ENCODE assay signal across 22 cellular contexts in the genomic region with DNA sequence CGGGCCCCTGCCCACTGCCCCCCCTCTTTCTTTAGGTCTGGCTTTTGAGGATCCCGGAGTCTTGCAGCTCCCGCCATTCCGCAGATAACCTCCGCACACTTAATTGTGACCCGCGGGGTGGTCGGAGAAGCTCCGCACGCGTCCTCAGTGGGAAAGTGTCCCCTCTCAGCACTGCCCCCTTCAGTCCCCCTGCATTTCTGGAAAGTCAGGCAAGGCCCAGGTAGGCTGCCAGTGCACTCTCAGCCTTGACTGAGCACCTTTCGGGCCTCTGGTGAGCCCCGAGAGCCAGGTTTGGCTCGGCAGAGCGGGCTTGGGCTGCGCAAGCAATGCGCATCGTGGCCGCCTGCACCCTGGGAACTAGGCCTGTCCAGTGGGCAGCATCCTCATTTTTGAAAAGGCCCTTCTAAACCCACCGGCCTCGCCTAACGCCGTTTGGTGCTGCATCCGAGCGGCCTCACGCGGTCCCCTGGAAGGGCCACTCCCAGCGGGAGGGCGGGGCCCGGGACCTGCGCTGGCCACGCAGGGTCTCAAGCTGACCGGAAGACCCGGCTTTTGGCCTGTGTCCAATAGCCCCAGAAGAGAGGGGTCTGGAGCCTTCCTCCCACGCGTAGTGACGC. TPM values are rescaled to one million over a fixed set of nuclear protein-coding genes. Genes with fewer than 3 reads are reported as not detected.
DNase-seq lines count a peak whose midpoint lies in the region; ATAC-seq and TF ChIP-seq lines count a peak whose summit lies in the region.
"Had no signal": no experiment of that assay in that cellular context is flagged by ENCODE, and none has a peak within 500 bp of the region (broad histone marks: within the 10 kb centered on the region; RNA-seq: fewer than 3 reads in every experiment).

No MANE protein-coding gene starts in this region.

- H3K36me3 ChIP-seq in cardiac muscle cell (no peaks in the 10 kb centered on the region), tibial artery (no peaks in the 10 kb centered on the region)
- H3K36me3 ChIP-seq: neutrophil, right lobe of liver, suprapubic skin had no signal

- H3K4me3 ChIP-seq in cardiac muscle cell (peak overlapping the region; percentile 30), tibial artery (no peak overlapping the region)
- H3K4me3 ChIP-seq: right lobe of liver, suprapubic skin had no signal

- H3K27ac Mint-ChIP-seq in brain = peak overlapping the region in 2 of 5 experiments; percentile 53 to 69
- peak overlapping the region; percentile 71 for H3K27ac Mint-ChIP-seq in stimulated activated naive B cell treated with anti-CD40 and anti-IgM and Interleukin-4, amounts not matched to agents 10 μg/mL and 1 μg/mL and 100 μg/mL, for 72 hours

- TF ChIP-seq CTCF in cardiac muscle cell (IDR thresholded peaks at IDR 0.05; ENCODE audit: low read depth, low read length) (no peak), brain (conservative IDR thresholded peaks at IDR 0.05) (no peak), tibial artery (IDR thresholded peaks at IDR 0.05) (no peak)

- peaks cover 60% of the 10 kb centered on the region for H3K4me1 Mint-ChIP-seq in brain
- peaks cover 21 to 46% of the 10 kb centered on the region in 2 donors for H3K4me1 Mint-ChIP-seq in stimulated activated naive B cell treated with anti-CD40 and anti-IgM and Interleukin-4, amounts not matched to agents 10 μg/mL and 1 μg/mL and 100 μg/mL, for 72 hours

- DNase-seq in cardiac muscle cell (ENCODE audit: low read depth in 1 of 2, low spot score in 1 of 2) = no peak
- DNase-seq in left cardiac atrium = no peak
- DNase-seq in left kidney (ENCODE audit: low read depth, low spot score) = peak; percentile 67
- no peak for DNase-seq in stimulated activated naive B cell treated with anti-CD40 and anti-IgM and Interleukin-4, amounts not matched to agents 10 μg/mL and 1 μg/mL and 100 μg/mL, for 72 hours
- DNase-seq in GDM1 (lab: John Stamatoyannopoulos, UW) = no peak
- no peak for DNase-seq in tibial artery
- DNase-seq: activated CD4-positive, CD25-positive, alpha-beta regulatory T cell; activated CD8-positive, alpha-beta memory T cell treated with anti-CD3 and anti-CD28 coated beads, Interleukin-2, amount 50 U/mL, for 48 hours; EL; HCEC 1CT; NCI-H1694; NCI-H345; NK-92 treated with Interleukin-12 subunit alpha and Interleukin-12 subunit beta, amount 100 ng/mL, for 24 hours; right lobe of liver; RPMI8226 had no signal

- H3K9me3 Mint-ChIP-seq in brain = peaks cover 0 to 8% (median 3%) of the 10 kb centered on the region in 5 experiments
- H3K9me3 Mint-ChIP-seq in stimulated activated naive B cell treated with anti-CD40 and anti-IgM and Interleukin-4, amounts not matched to agents 10 μg/mL and 1 μg/mL and 100 μg/mL, for 72 hours = peaks cover 0 to 2% of the 10 kb centered on the region in 2 donors
- H3K9me3 Mint-ChIP-seq: central memory CD8-positive, alpha-beta T cell had no signal

- H3K9me3 ChIP-seq in cardiac muscle cell (ENCODE audit: low read depth) (no peaks in the 10 kb centered on the region), tibial artery (no peaks in the 10 kb centered on the region)
- H3K9me3 ChIP-seq: right lobe of liver, suprapubic skin had no signal

- peaks cover 98% of the 10 kb centered on the region for H3K27me3 Mint-ChIP-seq in brain
- H3K27me3 Mint-ChIP-seq in stimulated activated naive B cell treated with anti-CD40 and anti-IgM and Interleukin-4, amounts not matched to agents 10 μg/mL and 1 μg/mL and 100 μg/mL, for 72 hours = peaks cover 66 to 79% of the 10 kb centered on the region in 2 donors

- peaks cover 100% of the 10 kb centered on the region for H3K27me3 ChIP-seq in cardiac muscle cell
- H3K27me3 ChIP-seq in tibial artery = peaks cover 0 to 76% of the 10 kb centered on the region in 2 donors

- ATAC-seq in left cardiac atrium (no peak), GM18511 (IDR thresholded peaks at IDR 0.05; ENCODE audit: unreplicated experiment) (no peak)
- no peak for ATAC-seq in stimulated activated naive B cell treated with anti-CD40 and anti-IgM and Interleukin-4, amounts not matched to agents 10 μg/mL and 1 μg/mL and 100 μg/mL, for 72 hours (replicated peaks)
- ATAC-seq: right lobe of liver had no signal

- H3K4me1 ChIP-seq in cardiac muscle cell (ENCODE audit: low read depth) (peaks cover 8% of the 10 kb centered on the region), tibial artery (peaks cover 0 to 33% (median 27%) of the 10 kb centered on the region in 4 donors)

- no peaks in the 10 kb centered on the region for H3K36me3 Mint-ChIP-seq in brain
- peaks cover 0 to 4% of the 10 kb centered on the region in 2 donors for H3K36me3 Mint-ChIP-seq in stimulated activated naive B cell treated with anti-CD40 and anti-IgM and Interleukin-4, amounts not matched to agents 10 μg/mL and 1 μg/mL and 100 μg/mL, for 72 hours

- H3K4me3 Mint-ChIP-seq in brain = peak overlapping the region in 3 of 5 experiments; percentile 37 to 68 (median 64)
- H3K4me3 Mint-ChIP-seq in stimulated activated naive B cell treated with anti-CD40 and anti-IgM and Interleukin-4, amounts not matched to agents 10 μg/mL and 1 μg/mL and 100 μg/mL, for 72 hours = peak overlapping the region in 1 of 2 donors; percentile 46
- H3K4me3 Mint-ChIP-seq: central memory CD8-positive, alpha-beta T cell had no signal

- intact Hi-C loops in left cardiac atrium (cut with DNase I) (no loop called here), tibial artery (cut with DNase I; ENCODE audit: low total_unique reads) (no loop called here)

- H3K27ac ChIP-seq in cardiac muscle cell (no peak overlapping the region), tibial artery (no peak overlapping the region)
- H3K27ac ChIP-seq: neutrophil, right lobe of liver, suprapubic skin had no signal

RNA-seq across cellular contexts. Expression of gene DMRT3, which starts 6.7 kb away (rescaled TPM):
- 0.35 TPM in 1 of 2 replicates, not detected in the other for total RNA-seq in cardiac muscle cell
- not detected in 2 replicates for polyA plus RNA-seq in cardiac muscle cell
- not detected for total RNA-seq in left cardiac atrium
- 0.29 TPM for polyA plus RNA-seq in brain (ENCODE audit: insufficient read depth, low read depth, low replicate concordance)
- total RNA-seq: fibroblast of villous mesenchyme, LHCN-M2, right lobe of liver had no signal
